ENCODE assay signal across 22 cellular contexts in genomic region chr21:14584357-14585095, GRCh38. TPM values are rescaled to one million over a fixed set of nuclear protein-coding genes. Genes with fewer than 3 reads are reported as not detected.
DNase-seq lines count a peak whose midpoint lies in the region; ATAC-seq, FAIRE-seq and TF ChIP-seq lines count a peak whose summit lies in the region.
"Had no signal": no experiment of that assay in that cellular context is flagged by ENCODE, and none has a peak within 500 bp of the region (broad histone marks: within the 10 kb centered on the region; RNA-seq: fewer than 3 reads in every experiment).

No MANE protein-coding gene starts in this region.

- SMC1A ChIA-PET in GM12878 (lab: Charles Lee; ENCODE audit: uncharacterized antibody, unreplicated experiment): interaction anchor here (0.7 to 1.4 kb wide), 4 partner anchors 12 to 131 kb away, joined by 3 to 4 read pairs (median 4); no protein-coding TSS in a partner anchor

- CTCF ChIA-PET in activated CD4-positive, alpha-beta T cell treated with anti-CD3 and anti-CD28 coated beads, Interleukin-2, amount 10 ng/mL, durations not matched to agents 7 days and 5 days (lab: Charles Lee): no interaction called here
- CTCF ChIA-PET in GM12878 (lab: Yijun Ruan, JAX): interaction anchor here (0.8 kb wide), 1 partner anchor 130 kb away, joined by 3 read pairs; no protein-coding TSS in a partner anchor

- no peak overlapping the region for H3K27ac ChIP-seq in GM12878 (ENCODE audit: control insufficient read depth, insufficient read depth)
- H3K27ac ChIP-seq: GM23248 had no signal

- H4K20me1 ChIP-seq in GM12878 (ENCODE audit: control insufficient read depth, insufficient read depth): no peaks in the 10 kb centered on the region

- no peak overlapping the region for H3K27ac Mint-ChIP-seq in activated CD4-positive, alpha-beta T cell treated with anti-CD3 and anti-CD28 coated beads, Interleukin-2, amount 10 ng/mL, durations not matched to agents 24 days and 14 days
- no peak overlapping the region for H3K27ac Mint-ChIP-seq in activated CD4-positive, alpha-beta T cell treated with anti-CD3 and anti-CD28 coated beads, Interleukin-2, amount 10 ng/mL, durations not matched to agents 7 days and 5 days
- no peak overlapping the region for H3K27ac Mint-ChIP-seq in activated T-cell treated with anti-CD3 and anti-CD28 coated beads, Interleukin-2, amount 50 U/mL, for 24 hours

- POLR2A ChIA-PET in activated CD4-positive, alpha-beta T cell treated with anti-CD3 and anti-CD28 coated beads, Interleukin-2, amount 10 ng/mL, durations not matched to agents 7 days and 5 days (lab: Charles Lee): no interaction called here
- POLR2A ChIA-PET in GM12878 (lab: Charles Lee): no interaction called here

- H3K4me2 ChIP-seq in GM12878 (ENCODE audit: control insufficient read depth, insufficient read depth): no peak overlapping the region

- no peak for TF ChIP-seq POLR2A in GM12878 (IDR thresholded peaks at IDR 0.05; ENCODE audit: low read depth, low read length)

- FAIRE-seq in GM12878 (lab: Jason Lieb, UNC): peak; percentile 18
- FAIRE-seq: HepG2 had no signal

- no peak for ATAC-seq in GM12878
- ATAC-seq: HepG2 had no signal

- no peak overlapping the region for H3K4me3 ChIP-seq in GM12878
- H3K4me3 ChIP-seq: GM23248, HAP-1 had no signal

- TF ChIP-seq CTCF in GM12878 (IDR thresholded peaks at IDR 0.05 in 2 of 3, conservative IDR thresholded peaks at IDR 0.05 in 1 of 3; ENCODE audit: control insufficient read depth in 2 of 3, extremely low read depth in 1 of 3, insufficient read depth in 1 of 3, low read depth in 3 of 3, low read length in 3 of 3): no peak

- DNase-seq in activated CD4-positive, alpha-beta T cell treated with anti-CD3 and anti-CD28 coated beads, Interleukin-2, amount 10 ng/mL, durations not matched to agents 24 days and 14 days: peak; percentile 12
- no peak for DNase-seq in activated CD4-positive, alpha-beta T cell treated with anti-CD3 and anti-CD28 coated beads, Interleukin-2, amount 10 ng/mL, durations not matched to agents 7 days and 5 days
- DNase-seq in NCI-H460 (ENCODE audit: extremely low read depth, low read depth) (peak; percentile 1), GM12878 (ENCODE audit: low read depth, low spot score) (no peak), activated T-cell treated with anti-CD3 and anti-CD28 coated beads for 4 hours (no peak)
- DNase-seq in activated T-cell treated with anti-CD3 and anti-CD28 coated beads, Interleukin-2, amount 50 U/mL, for 24 hours: no peak
- DNase-seq in activated CD8-positive, alpha-beta memory T cell treated with anti-CD3 and anti-CD28 coated beads for 24 hours: no peak
- DNase-seq: C1 segment of cervical spinal cord, COR-L47, DMS79, GM23248, NCI-H1105, NCI-H146, NCI-H2029, NCI-H226, NCI-H524 treated with DMSO at 0.1 percent for 48 hours, Right ventricle myocardium superior had no signal

- no peaks in the 10 kb centered on the region for H3K27me3 ChIP-seq in GM12878 (replicated peaks in 1 of 2; ENCODE audit: control insufficient read depth in 2 of 2, insufficient read depth in 2 of 2, low read length in 1 of 2)

- peaks cover 30% of the 10 kb centered on the region for H3K4me1 Mint-ChIP-seq in activated CD4-positive, alpha-beta T cell treated with anti-CD3 and anti-CD28 coated beads, Interleukin-2, amount 10 ng/mL, durations not matched to agents 24 days and 14 days
- H3K4me1 Mint-ChIP-seq in activated CD4-positive, alpha-beta T cell treated with anti-CD3 and anti-CD28 coated beads, Interleukin-2, amount 10 ng/mL, durations not matched to agents 7 days and 5 days: peaks cover 10% of the 10 kb centered on the region
- H3K4me1 Mint-ChIP-seq in activated T-cell treated with anti-CD3 and anti-CD28 coated beads, Interleukin-2, amount 50 U/mL, for 24 hours (ENCODE audit: low read depth): peaks cover 36% of the 10 kb centered on the region

- H3K9ac ChIP-seq in GM12878 (ENCODE audit: control insufficient read depth, insufficient read depth, low read length): no peak overlapping the region
- H3K9ac ChIP-seq: GM23248 had no signal

- TF ChIP-seq RAD21 in GM12878 (IDR thresholded peaks at IDR 0.05; ENCODE audit: insufficient read depth, low read depth, low read length): no peak

- intact Hi-C loops in activated CD4-positive, alpha-beta T cell treated with anti-CD3 and anti-CD28 coated beads, Interleukin-2, amount 10 ng/mL, durations not matched to agents 24 days and 14 days (cut with micrococcal nuclease): no loop called here
- intact Hi-C loops in GM12878 (cut with micrococcal nuclease; ENCODE audit: unreplicated experiment): no loop called here

- no peaks in the 10 kb centered on the region for H3K27me3 Mint-ChIP-seq in activated CD4-positive, alpha-beta T cell treated with anti-CD3 and anti-CD28 coated beads, Interleukin-2, amount 10 ng/mL, durations not matched to agents 24 days and 14 days
- no peaks in the 10 kb centered on the region for H3K27me3 Mint-ChIP-seq in activated CD4-positive, alpha-beta T cell treated with anti-CD3 and anti-CD28 coated beads, Interleukin-2, amount 10 ng/mL, durations not matched to agents 7 days and 5 days
- no peaks in the 10 kb centered on the region for H3K27me3 Mint-ChIP-seq in activated T-cell treated with anti-CD3 and anti-CD28 coated beads, Interleukin-2, amount 50 U/mL, for 24 hours

- H3K36me3 Mint-ChIP-seq in activated CD4-positive, alpha-beta T cell treated with anti-CD3 and anti-CD28 coated beads, Interleukin-2, amount 10 ng/mL, durations not matched to agents 24 days and 14 days (ENCODE audit: low read depth): peaks cover 7% of the 10 kb centered on the region
- H3K36me3 Mint-ChIP-seq in activated CD4-positive, alpha-beta T cell treated with anti-CD3 and anti-CD28 coated beads, Interleukin-2, amount 10 ng/mL, durations not matched to agents 7 days and 5 days (ENCODE audit: low read depth): peaks cover 8% of the 10 kb centered on the region
- H3K36me3 Mint-ChIP-seq in activated T-cell treated with anti-CD3 and anti-CD28 coated beads, Interleukin-2, amount 50 U/mL, for 24 hours (ENCODE audit: low read depth): no peaks in the 10 kb centered on the region

- WGBS in GM12878 (ENCODE audit: insufficient coverage, insufficient replicate concordance, low lambda C conversion rate, missing lambda C conversion rate): 92% methylated on average over 2 of the region's 2 CpGs

- no peak overlapping the region for H3K4me3 Mint-ChIP-seq in activated CD4-positive, alpha-beta T cell treated with anti-CD3 and anti-CD28 coated beads, Interleukin-2, amount 10 ng/mL, durations not matched to agents 24 days and 14 days
- H3K4me3 Mint-ChIP-seq in activated CD4-positive, alpha-beta T cell treated with anti-CD3 and anti-CD28 coated beads, Interleukin-2, amount 10 ng/mL, durations not matched to agents 7 days and 5 days: no peak overlapping the region
- H3K4me3 Mint-ChIP-seq in activated T-cell treated with anti-CD3 and anti-CD28 coated beads, Interleukin-2, amount 50 U/mL, for 24 hours: no peak overlapping the region

- in situ Hi-C loops in GM12878 (cut with MboI): no loop called here

- TF ChIP-seq EP300 in GM12878 (IDR thresholded peaks at IDR 0.05; ENCODE audit: borderline replicate concordance in 1 of 2, control insufficient read depth in 1 of 2, low read depth in 2 of 2, low read length in 2 of 2): no peak

- RAD21 ChIA-PET in GM12878 (lab: Charles Lee; ENCODE audit: unreplicated experiment): no interaction called here

- no peaks in the 10 kb centered on the region; the same call in 1 of the 3 replicates for H3K9me3 ChIP-seq in GM12878 (replicated peaks; ENCODE audit: control insufficient read depth, insufficient read depth, low read length)
- H3K9me3 ChIP-seq: HAP-1 had no signal

- no peaks in the 10 kb centered on the region for H3K36me3 ChIP-seq in GM12878 (ENCODE audit: control insufficient read depth in 2 of 2, insufficient read depth in 2 of 2, low read length in 1 of 2)
- H3K36me3 ChIP-seq: HAP-1 had no signal

- no peak overlapping the region for H2AFZ ChIP-seq in GM12878 (ENCODE audit: control insufficient read depth, low read depth, low read length)
- H2AFZ ChIP-seq: GM23248 had no signal

- BruUV-seq in GM12878 (replicated peaks; lab: Mats Ljungman, UMichigan): no TSS peak

- H3K4me1 ChIP-seq in GM12878 (ENCODE audit: control insufficient read depth, insufficient read depth, low read length): no peaks in the 10 kb centered on the region
- H3K4me1 ChIP-seq: HAP-1 had no signal

- peaks cover 19% of the 10 kb centered on the region for H3K9me3 Mint-ChIP-seq in activated CD4-positive, alpha-beta T cell treated with anti-CD3 and anti-CD28 coated beads, Interleukin-2, amount 10 ng/mL, durations not matched to agents 24 days and 14 days
- H3K9me3 Mint-ChIP-seq in activated CD4-positive, alpha-beta T cell treated with anti-CD3 and anti-CD28 coated beads, Interleukin-2, amount 10 ng/mL, durations not matched to agents 7 days and 5 days: peaks cover 16% of the 10 kb centered on the region
- H3K9me3 Mint-ChIP-seq in activated T-cell treated with anti-CD3 and anti-CD28 coated beads, Interleukin-2, amount 50 U/mL, for 24 hours: peaks cover 3% of the 10 kb centered on the region

- H3K79me2 ChIP-seq in GM12878 (ENCODE audit: control insufficient read depth, insufficient read depth, low read length): no peaks in the 10 kb centered on the region

RNA-seq across cellular contexts. Expression of gene SAMSN1, which starts 38.4 kb away (rescaled TPM):
- 86.4 and 92.7 TPM in 2 replicates for total RNA-seq in activated CD4-positive, alpha-beta T cell treated with anti-CD3 and anti-CD28 coated beads, Interleukin-2, amount 10 ng/mL, durations not matched to agents 24 days and 14 days
- total RNA-seq in activated CD4-positive, alpha-beta T cell treated with anti-CD3 and anti-CD28 coated beads, Interleukin-2, amount 10 ng/mL, durations not matched to agents 7 days and 5 days: 10 to 100 TPM; 51.3 to 59.0 TPM
- total RNA-seq in NCI-H460 (2014; rRNA removed; shearing (Covaris generic)): not detected in 2 replicates
- not detected in 2 replicates for polyA plus RNA-seq in NCI-H460 (2014; cell fraction: nucleus; rRNA removed)
- total RNA-seq in GM12878 (2013; cell fraction: nucleolus; rRNA removed): 258 and 276 TPM in 2 replicates
- total RNA-seq in GM12878 (2014; rRNA removed) (42.2 and 59.8 TPM in 2 replicates), GM12878 (2014; rRNA removed; fragmentation: Illumina TruSeq; extraction: Trizol) (85.6 and 86.2 TPM in 2 replicates), GM12878 (2021) (40.0 and 45.5 TPM in 2 replicates)
- 26.8 TPM for polyA plus RNA-seq in GM12878 (2011; ENCODE audit: low read depth)
- polyA plus RNA-seq in GM12878 (2011; rRNA removed) (23.2 and 34.1 TPM in 2 replicates), GM12878 (2014; fragmentation: Illumina TruSeq; extraction: Trizol) (84.1 and 112 TPM in 2 replicates), GM12878 (2014; fragmentation: Nextera tagmentation; extraction: Ambion mirVana) (100 to 1,000 TPM in 1 of 2 experiments, 10 to 100 TPM in 1; 90.4 to 102 TPM), GM12878 (2014; rRNA removed) (38.0 and 45.2 TPM in 2 replicates), GM12878 (2016; fragmentation: Nextera tagmentation; extraction: Ambion mirVana) (10 to 100 TPM; 39.5 to 44.5 TPM)
- 5.8 and 6.9 TPM in 2 replicates for polyA plus RNA-seq in GM12878 (2011; cell fraction: cytosol; rRNA removed)
- polyA plus RNA-seq in GM12878 (2011; cell fraction: nucleus; rRNA removed): 11.4 and 11.5 TPM in 2 replicates
- 37.7 and 72.2 TPM in 2 replicates for polyA plus RNA-seq in GM12878 (2012)
- 8.3 and 15.2 TPM in 2 replicates for polyA minus RNA-seq in GM12878 (2011; rRNA and poly(A)+ RNA removed)
- polyA minus RNA-seq in GM12878 (2011; cell fraction: cytosol; rRNA and poly(A)+ RNA removed): 3.3 and 9.0 TPM in 2 replicates
- polyA minus RNA-seq in GM12878 (2011; cell fraction: nucleus; rRNA and poly(A)+ RNA removed): 7.1 and 7.3 TPM in 2 replicates
- total RNA-seq: A172, GM23248, HepG2, SK-MEL-5 had no signal
- polyA plus RNA-seq: AG04450, GM23248 had no signal

Comparison
In these comparisons a context has a peak if more than half of its experiments do, and no peak if none do; other contexts are left out.
1. DNase-seq: peak in activated CD4-positive, alpha-beta T cell treated with anti-CD3 and anti-CD28 coated beads, Interleukin-2, amount 10 ng/mL, durations not matched to agents 24 days and 14 days (single experiment) and NCI-H460 (single experiment); none in activated CD4-positive, alpha-beta T cell treated with anti-CD3 and anti-CD28 coated beads, Interleukin-2, amount 10 ng/mL, durations not matched to agents 7 days and 5 days (single experiment), GM12878 (single experiment), activated T-cell treated with anti-CD3 and anti-CD28 coated beads, Interleukin-2, amount 50 U/mL, for 24 hours (single experiment), activated CD8-positive, alpha-beta memory T cell treated with anti-CD3 and anti-CD28 coated beads for 24 hours (single experiment) and activated T-cell treated with anti-CD3 and anti-CD28 coated beads for 4 hours (single experiment).
2. RNA of gene SAMSN1, which starts 38.4 kb away (total RNA-seq): 86.4 to 92.7 TPM in activated CD4-positive, alpha-beta T cell treated with anti-CD3 and anti-CD28 coated beads, Interleukin-2, amount 10 ng/mL, durations not matched to agents 24 days and 14 days, 51.3 to 59.0 TPM in activated CD4-positive, alpha-beta T cell treated with anti-CD3 and anti-CD28 coated beads, Interleukin-2, amount 10 ng/mL, durations not matched to agents 7 days and 5 days and 40.0 to 276 TPM in GM12878; not detected in NCI-H460; every median in the first group is over 10 times any median in the second.